ENCODE assay signal across 33 cellular contexts in the genomic region with DNA sequence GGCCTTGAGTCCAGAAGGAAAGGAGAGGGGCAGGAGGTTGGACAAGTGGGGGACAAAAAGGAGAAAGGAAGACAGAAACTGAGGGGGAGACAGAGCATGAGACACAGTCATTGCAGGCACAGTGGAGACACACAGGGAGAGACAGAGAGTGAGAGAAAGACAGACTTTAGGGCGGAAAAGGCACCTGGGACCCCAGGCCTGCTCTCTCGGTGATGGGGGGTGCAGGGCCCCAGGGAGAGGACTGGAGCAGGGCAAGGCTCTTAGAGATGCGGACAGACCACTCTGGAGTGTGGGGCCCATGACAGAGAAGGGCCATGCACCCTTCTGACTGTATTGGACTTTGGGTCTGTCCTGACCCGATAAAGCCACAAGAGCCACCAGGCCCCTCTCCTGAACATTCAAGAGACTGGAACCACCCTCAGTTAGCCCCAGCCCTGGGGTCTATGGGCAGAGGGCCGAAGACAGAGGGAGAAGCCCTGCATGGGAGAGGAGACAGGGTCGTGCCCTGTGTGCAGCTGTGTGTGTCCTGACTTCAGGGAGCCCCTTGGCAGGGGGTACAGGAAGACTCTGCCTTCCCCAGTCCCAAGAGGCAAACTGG.
"Had no signal": no experiment of that assay in that cellular context is flagged by ENCODE, and none has a peak within 500 bp of the region (broad histone marks: within the 10 kb centered on the region; RNA-seq: fewer than 3 reads in every experiment).

No MANE protein-coding gene starts in this region.

- H3K27ac Mint-ChIP-seq: activated CD4-positive, alpha-beta memory T cell treated with anti-CD3 and anti-CD28 coated beads, Interleukin-2, amount 10 ng/mL, durations not matched to agents 7 days and 5 days; activated CD4-positive, alpha-beta T cell treated with anti-CD3 and anti-CD28 coated beads, Interleukin-2, amount 10 ng/mL, durations not matched to agents 24 days and 14 days; activated naive CD4-positive, alpha-beta T cell treated with anti-CD3 and anti-CD28 coated beads, Interleukin-2, amount 10 ng/mL, durations not matched to agents 7 days and 5 days; activated naive CD8-positive, alpha-beta T cell treated with anti-CD3 and anti-CD28 coated beads, Interleukin-2, amount 10 ng/mL, durations not matched to agents 7 days and 5 days; dendritic cell treated with granulocyte-macrophage colony-stimulating factor and Interleukin-4, amounts not matched to agents 40 ng/mL and 50 ng/mL, for 4 days; endodermal cell; nephron; T-helper 1 cell treated with Interleukin-12 subunit alpha and Interleukin-12 subunit beta and Interleukin-4 antibody, amounts not matched to agents 30 μg/mL and 1 μg/mL, for 36 hours had no signal

- ATAC-seq: activated CD4-positive, CD25-positive, alpha-beta regulatory T cell treated with anti-CD3 and anti-CD28 coated beads, Interleukin-2, amount 50 U/mL, for 24 hours; esophagus mucosa; heart left ventricle; left lobe of liver had no signal

- H3K27me3 ChIP-seq: ascending aorta, brain microvascular endothelial cell, heart left ventricle, ovary, testis, vagina had no signal

- H3K4me3 ChIP-seq: ascending aorta, heart left ventricle, lower lobe of right lung, ovary, prostate gland, testis, vagina had no signal

- H3K4me1 ChIP-seq: ascending aorta, prostate gland, vagina had no signal

- DNase-seq: activated CD4-positive, alpha-beta memory T cell treated with anti-CD3 and anti-CD28 coated beads, Interleukin-2, amount 10 ng/mL, durations not matched to agents 7 days and 5 days; activated CD4-positive, alpha-beta T cell treated with anti-CD3 and anti-CD28 coated beads, Interleukin-2, amount 10 ng/mL, durations not matched to agents 24 days and 14 days; activated CD8-positive, alpha-beta memory T cell treated with anti-CD3 and anti-CD28 coated beads, Interleukin-2, amount 50 U/mL, for 48 hours; activated gamma-delta T cell; activated naive CD4-positive, alpha-beta T cell treated with anti-CD3 and anti-CD28 coated beads, Interleukin-2, amount 10 ng/mL, durations not matched to agents 7 days and 5 days; brain microvascular endothelial cell; caudate nucleus; endodermal cell; foreskin fibroblast; kidney glomerular epithelial cell; lower lobe of right lung; mesenchymal stem cell; retina; stimulated activated CD4-positive, alpha-beta T cell treated with anti-CD3 and anti-CD28 coated beads, Interleukin-15, amount 100 ng/mL, for 24 hours; stimulated activated CD4-positive, alpha-beta T cell treated with anti-CD3 and anti-CD28 coated beads, Interleukin-2, amount 100 ng/mL, for 24 hours; stimulated activated naive CD4-positive, alpha-beta T cell; SW 1271; T1000; trophoblast cell; WERI-Rb-1 had no signal

- H3K4me3 Mint-ChIP-seq: activated CD4-positive, alpha-beta memory T cell treated with anti-CD3 and anti-CD28 coated beads, Interleukin-2, amount 10 ng/mL, durations not matched to agents 7 days and 5 days; activated CD4-positive, alpha-beta T cell treated with anti-CD3 and anti-CD28 coated beads, Interleukin-2, amount 10 ng/mL, durations not matched to agents 24 days and 14 days; activated naive CD4-positive, alpha-beta T cell treated with anti-CD3 and anti-CD28 coated beads, Interleukin-2, amount 10 ng/mL, durations not matched to agents 7 days and 5 days; activated naive CD8-positive, alpha-beta T cell treated with anti-CD3 and anti-CD28 coated beads, Interleukin-2, amount 10 ng/mL, durations not matched to agents 7 days and 5 days; dendritic cell treated with granulocyte-macrophage colony-stimulating factor and Interleukin-4, amounts not matched to agents 40 ng/mL and 50 ng/mL, for 4 days; endodermal cell; nephron; T-helper 1 cell treated with Interleukin-12 subunit alpha and Interleukin-12 subunit beta and Interleukin-4 antibody, amounts not matched to agents 30 μg/mL and 1 μg/mL, for 36 hours had no signal

- H3K27me3 Mint-ChIP-seq: activated CD4-positive, alpha-beta memory T cell treated with anti-CD3 and anti-CD28 coated beads, Interleukin-2, amount 10 ng/mL, durations not matched to agents 7 days and 5 days; activated CD4-positive, alpha-beta T cell treated with anti-CD3 and anti-CD28 coated beads, Interleukin-2, amount 10 ng/mL, durations not matched to agents 24 days and 14 days; activated naive CD4-positive, alpha-beta T cell treated with anti-CD3 and anti-CD28 coated beads, Interleukin-2, amount 10 ng/mL, durations not matched to agents 7 days and 5 days; activated naive CD8-positive, alpha-beta T cell treated with anti-CD3 and anti-CD28 coated beads, Interleukin-2, amount 10 ng/mL, durations not matched to agents 7 days and 5 days; dendritic cell treated with granulocyte-macrophage colony-stimulating factor and Interleukin-4, amounts not matched to agents 40 ng/mL and 50 ng/mL, for 4 days had no signal

- H3K27ac ChIP-seq: ascending aorta, brain microvascular endothelial cell, lower lobe of right lung, ovary, prostate gland, testis, vagina, WERI-Rb-1 had no signal

- H3K4me1 Mint-ChIP-seq: nephron had no signal

- H3K9me3 Mint-ChIP-seq: activated naive CD4-positive, alpha-beta T cell treated with anti-CD3 and anti-CD28 coated beads, Interleukin-2, amount 10 ng/mL, durations not matched to agents 7 days and 5 days; activated naive CD8-positive, alpha-beta T cell treated with anti-CD3 and anti-CD28 coated beads, Interleukin-2, amount 10 ng/mL, durations not matched to agents 7 days and 5 days; endodermal cell; nephron; T-helper 1 cell treated with Interleukin-12 subunit alpha and Interleukin-12 subunit beta and Interleukin-4 antibody, amounts not matched to agents 30 μg/mL and 1 μg/mL, for 36 hours had no signal

- H3K36me3 ChIP-seq: ovary, prostate gland, WERI-Rb-1 had no signal

- H3K9me3 ChIP-seq: ascending aorta, prostate gland, testis, vagina had no signal
